ENCODE assay signal across 9 cellular contexts in the genomic region with DNA sequence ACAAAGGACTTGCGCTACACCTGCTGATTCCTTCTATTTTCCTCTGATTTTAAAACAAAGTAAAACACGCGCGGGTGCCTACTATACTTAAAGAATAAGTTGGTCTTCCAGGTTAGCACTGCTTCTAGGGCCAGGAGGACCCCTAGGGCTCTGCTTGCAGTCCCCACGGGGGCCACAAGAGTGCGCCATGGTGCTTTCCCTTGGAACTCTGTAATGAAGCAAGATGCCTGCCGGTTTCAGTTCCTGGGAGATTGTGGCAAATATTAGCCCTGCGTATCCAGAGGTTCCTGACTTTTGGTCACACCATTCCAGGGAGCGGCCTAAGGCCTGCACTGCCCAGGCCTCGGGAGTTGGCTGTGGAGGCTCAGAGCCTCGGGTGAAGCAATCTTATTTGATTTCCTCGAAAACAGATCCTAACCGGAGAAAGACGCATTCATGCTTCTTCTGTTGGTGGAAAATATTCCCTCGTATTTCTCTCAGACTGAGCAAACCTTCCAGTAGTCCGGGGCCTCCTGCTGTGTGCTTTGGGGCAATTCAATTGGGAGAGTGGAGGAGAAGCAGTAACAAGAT. TPM values are rescaled to one million over a fixed set of nuclear protein-coding genes. Genes with fewer than 3 reads are reported as not detected.
DNase-seq lines count a peak whose midpoint lies in the region; ATAC-seq, FAIRE-seq and TF ChIP-seq lines count a peak whose summit lies in the region.
"Had no signal": no experiment of that assay in that cellular context is flagged by ENCODE, and none has a peak within 500 bp of the region (broad histone marks: within the 10 kb centered on the region; RNA-seq: fewer than 3 reads in every experiment).

No MANE protein-coding gene starts in this region.

- DNase-seq in D721Med (ENCODE audit: insufficient read length, low spot score) (peak; percentile 28), HT-29 (ENCODE audit: low spot score) (peak; percentile 86), NOMO-1 treated with dmso at 0.1 percent for 144 hours (lab: John Stamatoyannopoulos, UW; ENCODE audit: unreplicated experiment) (peak; percentile 56), activated T-cell treated with anti-CD3 and anti-CD28 coated beads for 1 hour (ENCODE audit: low read depth) (peak; percentile 51), esophagus muscularis mucosa (ENCODE audit: extremely low spot score) (no peak)
- DNase-seq in naive thymus-derived CD8-positive, alpha-beta T cell = peak; percentile 20 to 81 (median 52)

- no peak for TF ChIP-seq EP300 in esophagus muscularis mucosa (IDR thresholded peaks at IDR 0.05)

- peaks cover 2 to 6% (median 4%) of the 10 kb centered on the region in 4 donors for H3K4me1 Mint-ChIP-seq in naive thymus-derived CD8-positive, alpha-beta T cell
- peaks cover 7% of the 10 kb centered on the region for H3K4me1 Mint-ChIP-seq in stimulated activated memory B cell treated with anti-CD40 and anti-IgM and Interleukin-4, amounts not matched to agents 10 μg/mL and 1 μg/mL and 100 μg/mL, for 72 hours
- H3K4me1 Mint-ChIP-seq: activated naive CD4-positive, alpha-beta T cell treated with anti-CD3 and anti-CD28 coated beads, Interleukin-2, amount 50 U/mL, for 24 hours had no signal

- intact Hi-C loops in esophagus muscularis mucosa (cut with DNase I) = loop anchor here (5.0 kb wide), 1 partner anchor 129 kb away; no protein-coding TSS in a partner anchor

- H3K27me3 ChIP-seq in esophagus muscularis mucosa = no peaks in the 10 kb centered on the region

- 47% methylated on average over 16 of the region's 16 CpGs for WGBS in esophagus muscularis mucosa

- no peaks in the 10 kb centered on the region for H3K36me3 ChIP-seq in esophagus muscularis mucosa

- TF ChIP-seq POLR2A in esophagus muscularis mucosa (IDR thresholded peaks at IDR 0.05; ENCODE audit: low read depth) = no peak

- H3K9me3 Mint-ChIP-seq in naive thymus-derived CD8-positive, alpha-beta T cell = no peaks in the 10 kb centered on the region
- no peaks in the 10 kb centered on the region for H3K9me3 Mint-ChIP-seq in stimulated activated memory B cell treated with anti-CD40 and anti-IgM and Interleukin-4, amounts not matched to agents 10 μg/mL and 1 μg/mL and 100 μg/mL, for 72 hours
- H3K9me3 Mint-ChIP-seq: activated naive CD4-positive, alpha-beta T cell treated with anti-CD3 and anti-CD28 coated beads, Interleukin-2, amount 50 U/mL, for 24 hours had no signal

- H3K4me1 ChIP-seq in esophagus muscularis mucosa = peaks cover 5 to 32% (median 28%) of the 10 kb centered on the region in 4 donors

- H3K27ac Mint-ChIP-seq in naive thymus-derived CD8-positive, alpha-beta T cell = no peak overlapping the region
- no peak overlapping the region for H3K27ac Mint-ChIP-seq in stimulated activated memory B cell treated with anti-CD40 and anti-IgM and Interleukin-4, amounts not matched to agents 10 μg/mL and 1 μg/mL and 100 μg/mL, for 72 hours
- H3K27ac Mint-ChIP-seq: activated naive CD4-positive, alpha-beta T cell treated with anti-CD3 and anti-CD28 coated beads, Interleukin-2, amount 50 U/mL, for 24 hours had no signal

- TF ChIP-seq CTCF in D721Med (IDR thresholded peaks at IDR 0.05; ENCODE audit: insufficient read depth, missing control alignments) = peak; percentile 95
- peak; percentile 85 to 95 (median 88) for TF ChIP-seq CTCF in esophagus muscularis mucosa (IDR thresholded peaks at IDR 0.05)

- peak overlapping the region in 2 of 10 donors; percentile 13 to 57 for H3K4me3 Mint-ChIP-seq in naive thymus-derived CD8-positive, alpha-beta T cell
- no peak overlapping the region for H3K4me3 Mint-ChIP-seq in stimulated activated memory B cell treated with anti-CD40 and anti-IgM and Interleukin-4, amounts not matched to agents 10 μg/mL and 1 μg/mL and 100 μg/mL, for 72 hours
- H3K4me3 Mint-ChIP-seq: activated naive CD4-positive, alpha-beta T cell treated with anti-CD3 and anti-CD28 coated beads, Interleukin-2, amount 50 U/mL, for 24 hours had no signal

- ATAC-seq in naive thymus-derived CD8-positive, alpha-beta T cell = peak; percentile 55 to 60
- ATAC-seq in stimulated activated memory B cell treated with anti-CD40 and anti-IgM and Interleukin-4, amounts not matched to agents 10 μg/mL and 1 μg/mL and 100 μg/mL, for 72 hours = peak; percentile 58
- ATAC-seq in HG03097 (IDR thresholded peaks at IDR 0.05; ENCODE audit: low FRiP score, unreplicated experiment) = no peak

- H3K27ac ChIP-seq in esophagus muscularis mucosa (replicated peaks in 1 of 4) = no peak overlapping the region

- H3K4me3 ChIP-seq in esophagus muscularis mucosa = peak overlapping the region in 1 of 4 donors; percentile 21

- H3K36me3 Mint-ChIP-seq in naive thymus-derived CD8-positive, alpha-beta T cell = no peaks in the 10 kb centered on the region
- no peaks in the 10 kb centered on the region for H3K36me3 Mint-ChIP-seq in stimulated activated memory B cell treated with anti-CD40 and anti-IgM and Interleukin-4, amounts not matched to agents 10 μg/mL and 1 μg/mL and 100 μg/mL, for 72 hours
- H3K36me3 Mint-ChIP-seq: activated naive CD4-positive, alpha-beta T cell treated with anti-CD3 and anti-CD28 coated beads, Interleukin-2, amount 50 U/mL, for 24 hours had no signal

- H3K9me3 ChIP-seq in esophagus muscularis mucosa = no peaks in the 10 kb centered on the region

- POLR2A ChIA-PET in naive thymus-derived CD8-positive, alpha-beta T cell (lab: Charles Lee) = no interaction called here

- FAIRE-seq in D721Med (lab: Jason Lieb, UNC) = no peak

- peaks cover 5 to 20% (median 15%) of the 10 kb centered on the region in 5 donors for H3K27me3 Mint-ChIP-seq in naive thymus-derived CD8-positive, alpha-beta T cell
- peaks cover 17% of the 10 kb centered on the region for H3K27me3 Mint-ChIP-seq in stimulated activated memory B cell treated with anti-CD40 and anti-IgM and Interleukin-4, amounts not matched to agents 10 μg/mL and 1 μg/mL and 100 μg/mL, for 72 hours

RNA-seq across cellular contexts. Expression of gene ADAM30, which starts 25.3 kb away (rescaled TPM):
- total RNA-seq in HT-29 (2014; rRNA removed; shearing (Covaris generic)) = not detected in 2 replicates
- not detected for total RNA-seq in esophagus muscularis mucosa
- total RNA-seq in naive thymus-derived CD8-positive, alpha-beta T cell = not detected
- not detected for polyA plus RNA-seq in naive thymus-derived CD8-positive, alpha-beta T cell

RNA-seq across cellular contexts. Expression of gene REG4, which starts 59.7 kb away (rescaled TPM):
- total RNA-seq in HT-29 (2014; rRNA removed; shearing (Covaris generic)) = 12.4 and 12.8 TPM in 2 replicates
- not detected for total RNA-seq in esophagus muscularis mucosa
- 10 to 100 TPM; 16.1 to 18.1 TPM for total RNA-seq in naive thymus-derived CD8-positive, alpha-beta T cell
- 10 to 100 TPM; 15.0 to 63.0 (median 30.0) TPM for polyA plus RNA-seq in naive thymus-derived CD8-positive, alpha-beta T cell

Comparison
In these comparisons a context has a peak if more than half of its experiments do, and no peak if none do; other contexts are left out.
1. RNA of gene REG4, which starts 59.7 kb away (total RNA-seq): 16.1 to 18.1 TPM in naive thymus-derived CD8-positive, alpha-beta T cell and 12.4 to 12.8 TPM in HT-29; not detected in esophagus muscularis mucosa; every median in the first group is over 10 times any median in the second.